In the genomic region with DNA sequence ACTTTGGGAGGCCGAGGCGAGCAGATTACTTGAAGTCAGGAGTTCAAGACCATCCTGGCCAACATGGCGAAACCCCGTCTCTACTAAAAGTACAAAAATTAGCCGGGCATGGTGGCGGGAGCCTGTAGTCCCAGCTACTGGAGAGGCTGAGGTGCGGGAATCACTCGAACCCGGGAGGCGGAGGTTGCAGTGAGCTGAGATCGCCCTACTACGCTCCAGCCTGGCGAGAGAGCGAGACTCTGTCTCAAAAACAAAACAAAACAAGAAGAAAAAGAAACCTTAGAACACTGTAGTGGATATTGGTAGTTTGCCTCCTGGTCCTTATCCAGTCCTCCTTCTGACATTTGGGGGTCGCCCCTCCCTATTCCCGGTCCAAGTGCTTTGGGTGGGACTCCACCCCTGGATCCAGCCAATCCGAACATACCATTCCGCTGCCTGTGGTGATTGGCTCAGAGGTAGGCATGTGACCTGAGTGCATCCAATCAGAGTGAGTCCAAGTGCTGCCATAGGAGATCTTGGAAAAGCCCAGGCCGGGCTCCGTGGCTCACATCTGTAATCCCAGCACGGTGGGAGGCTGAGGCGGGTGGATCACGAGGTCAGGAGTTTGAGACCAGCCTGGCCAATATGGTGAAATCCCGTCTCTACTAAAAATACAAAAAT, we compare ENCODE assay signal across 1 cellular context. TPM values are rescaled to one million over a fixed set of nuclear protein-coding genes. Genes with fewer than 3 reads are reported as not detected.
"Had no signal": no experiment of that assay in that cellular context is flagged by ENCODE, and none has a peak within 500 bp of the region (broad histone marks: within the 10 kb centered on the region; RNA-seq: fewer than 3 reads in every experiment).

No MANE protein-coding gene starts in this region.

RNA-seq across cellular contexts. Expression of gene ACOT11, which starts 34.0 kb away (rescaled TPM):
- total RNA-seq: OCI-LY7 had no signal
